10 cellular contexts compared by ENCODE assay signal in the genomic region with DNA sequence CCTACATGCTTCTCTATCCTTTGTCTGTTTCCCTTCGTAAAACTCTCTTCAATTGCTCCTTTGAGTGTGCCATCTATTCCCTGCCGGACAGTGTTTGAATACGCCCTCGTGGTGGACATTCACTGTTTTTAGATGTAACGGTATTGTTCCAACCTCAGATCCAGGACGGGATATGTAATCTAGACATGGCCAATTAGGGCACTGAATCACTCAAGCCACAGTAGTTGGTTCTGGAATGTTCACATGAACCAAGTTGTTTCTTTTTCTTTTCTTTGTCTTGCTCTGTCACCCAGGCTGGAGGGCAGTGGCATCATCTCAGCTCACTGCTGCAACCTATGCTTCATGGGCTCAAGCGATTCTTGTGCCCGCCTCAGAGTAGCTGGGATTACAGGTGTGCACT.
"Had no signal": no experiment of that assay in that cellular context is flagged by ENCODE, and none has a peak within 500 bp of the region (broad histone marks: within the 10 kb centered on the region; RNA-seq: fewer than 3 reads in every experiment).

No MANE protein-coding gene starts in this region.

- H3K9ac ChIP-seq: neural progenitor cell had no signal

- H3K4me2 ChIP-seq: hepatocyte, neural progenitor cell, smooth muscle cell had no signal

- H3K27ac ChIP-seq: hepatocyte, neural progenitor cell, pancreas, thyroid gland had no signal

- H3K36me3 ChIP-seq: neural progenitor cell, pancreas, thyroid gland had no signal

- H3K4me1 ChIP-seq: neural progenitor cell, pancreas had no signal

- H3K27me3 ChIP-seq: hepatocyte, neural progenitor cell, pancreas, thyroid gland had no signal

- H3K4me3 ChIP-seq: hepatocyte, neural progenitor cell, pancreas, smooth muscle cell, thyroid gland had no signal

- FAIRE-seq: kidney, pancreas had no signal

- DNase-seq: activated effector memory CD4-positive, alpha-beta T cell treated with anti-CD3 and anti-CD28 coated beads, Interleukin-2, amount 50 U/mL, for 16 hours; kidney; left ventricle myocardium superior; pancreas; T-helper 17 cell had no signal

- H3K9me3 ChIP-seq: pancreas, thyroid gland had no signal

- H3K79me2 ChIP-seq: hepatocyte had no signal

- ATAC-seq: activated CD4-positive, CD25-positive, alpha-beta regulatory T cell treated with anti-CD3 and anti-CD28 coated beads, Interleukin-2, amount 50 U/mL, for 24 hours; T-helper 17 cell had no signal

- H2AFZ ChIP-seq: hepatocyte, neural progenitor cell had no signal
